Comparison of ENCODE assay signal across 35 cellular contexts in genomic region chr10:29428486-29428885, GRCh38.
"Had no signal": no experiment of that assay in that cellular context is flagged by ENCODE, and none has a peak within 500 bp of the region (broad histone marks: within the 10 kb centered on the region; RNA-seq: fewer than 3 reads in every experiment).

No MANE protein-coding gene starts in this region.

- H3K4me1 ChIP-seq: ascending aorta, breast epithelium had no signal

- H3K9me3 Mint-ChIP-seq: activated CD8-positive, alpha-beta T cell treated with anti-CD3 and anti-CD28 coated beads for 36 hours; activated naive CD8-positive, alpha-beta T cell treated with anti-CD3 and anti-CD28 coated beads for 36 hours; activated T-cell treated with anti-CD3 and anti-CD28 coated beads, Interleukin-2, amount 50 U/mL, for 72 hours; activated T-helper 17 cell treated with anti-CD3 and anti-CD28 coated beads, Interleukin-2, amount 50 U/mL, for 72 hours had no signal

- H3K27ac ChIP-seq: ascending aorta, breast epithelium, PC-9, RWPE1, WERI-Rb-1 had no signal

- H3K4me3 Mint-ChIP-seq: activated CD8-positive, alpha-beta T cell treated with anti-CD3 and anti-CD28 coated beads for 36 hours; activated naive CD8-positive, alpha-beta T cell treated with anti-CD3 and anti-CD28 coated beads for 36 hours; activated T-cell treated with anti-CD3 and anti-CD28 coated beads, Interleukin-2, amount 50 U/mL, for 72 hours; activated T-helper 17 cell treated with anti-CD3 and anti-CD28 coated beads, Interleukin-2, amount 50 U/mL, for 72 hours had no signal

- ATAC-seq: activated CD8-positive, alpha-beta T cell treated with anti-CD3 and anti-CD28 coated beads for 36 hours; activated T-cell treated with anti-CD3 and anti-CD28 coated beads, Interleukin-2, amount 50 U/mL, for 72 hours; activated T-helper 17 cell treated with anti-CD3 and anti-CD28 coated beads, Interleukin-2, amount 50 U/mL, for 72 hours; body of pancreas; K562; Right ventricle myocardium inferior had no signal

- H3K9me3 ChIP-seq: ascending aorta, body of pancreas, breast epithelium had no signal

- H3K4me1 Mint-ChIP-seq: activated naive CD8-positive, alpha-beta T cell treated with anti-CD3 and anti-CD28 coated beads for 36 hours; activated T-helper 17 cell treated with anti-CD3 and anti-CD28 coated beads, Interleukin-2, amount 50 U/mL, for 72 hours had no signal

- FAIRE-seq: K562, RCC 7860 had no signal

- H3K27me3 ChIP-seq: ascending aorta, body of pancreas, breast epithelium had no signal

- H3K4me2 ChIP-seq: PC-9 had no signal

- DNase-seq: activated CD4-positive, alpha-beta T cell treated with anti-CD3 and anti-CD28 coated beads for 1 hour; activated CD4-positive, alpha-beta T cell treated with anti-CD3 and anti-CD28 coated beads for 48 hours; activated CD4-positive, CD25-positive, alpha-beta regulatory T cell; activated CD8-positive, alpha-beta T cell treated with anti-CD3 and anti-CD28 coated beads for 36 hours; activated effector memory CD4-positive, alpha-beta T cell treated with anti-CD3 and anti-CD28 coated beads, Interleukin-2, amount 50 U/mL, for 16 hours; activated naive CD4-positive, alpha-beta T cell; activated naive CD4-positive, alpha-beta T cell treated with anti-CD3 and anti-CD28 coated beads, Interleukin-2, amount 50 U/mL, for 16 hours; activated naive CD8-positive, alpha-beta T cell treated with anti-CD3 and anti-CD28 coated beads for 36 hours; activated T-cell treated with anti-CD3 and anti-CD28 coated beads, Interleukin-2, amount 50 U/mL, for 1 hour; activated T-cell treated with anti-CD3 and anti-CD28 coated beads, Interleukin-2, amount 50 U/mL, for 72 hours; amygdala; body of pancreas; central memory CD4-positive, alpha-beta T cell; Karpas-422; NCI-H1092; NCI-H1436 treated with DMSO at 0.1 percent for 48 hours; NCI-H187; NCI-H2029 treated with DMSO at 0.1 percent for 48 hours; NCI-H2107; NCI-H2171; NCI-H510A; NCI-H526; NCI-H748 treated with DMSO at 0.1 percent for 48 hours; NK-92 treated with Interleukin-12 subunit alpha and Interleukin-12 subunit beta, amount 100 ng/mL, for 24 hours; PC-9; SIG-M5; T1000; WERI-Rb-1 had no signal

- H2AFZ ChIP-seq: PC-9 had no signal

- H3K27me3 Mint-ChIP-seq: activated CD8-positive, alpha-beta T cell treated with anti-CD3 and anti-CD28 coated beads for 36 hours; activated naive CD8-positive, alpha-beta T cell treated with anti-CD3 and anti-CD28 coated beads for 36 hours; activated T-helper 17 cell treated with anti-CD3 and anti-CD28 coated beads, Interleukin-2, amount 50 U/mL, for 72 hours had no signal

- H3K4me3 ChIP-seq: ascending aorta, body of pancreas, breast epithelium, K562, PC-9 had no signal

- H3K27ac Mint-ChIP-seq: activated CD8-positive, alpha-beta T cell treated with anti-CD3 and anti-CD28 coated beads for 36 hours; activated naive CD8-positive, alpha-beta T cell treated with anti-CD3 and anti-CD28 coated beads for 36 hours; activated T-cell treated with anti-CD3 and anti-CD28 coated beads, Interleukin-2, amount 50 U/mL, for 72 hours; activated T-helper 17 cell treated with anti-CD3 and anti-CD28 coated beads, Interleukin-2, amount 50 U/mL, for 72 hours had no signal

- H3K36me3 ChIP-seq: breast epithelium, WERI-Rb-1 had no signal
